Comparison of ENCODE assay signal across 8 cellular contexts in the genomic region with DNA sequence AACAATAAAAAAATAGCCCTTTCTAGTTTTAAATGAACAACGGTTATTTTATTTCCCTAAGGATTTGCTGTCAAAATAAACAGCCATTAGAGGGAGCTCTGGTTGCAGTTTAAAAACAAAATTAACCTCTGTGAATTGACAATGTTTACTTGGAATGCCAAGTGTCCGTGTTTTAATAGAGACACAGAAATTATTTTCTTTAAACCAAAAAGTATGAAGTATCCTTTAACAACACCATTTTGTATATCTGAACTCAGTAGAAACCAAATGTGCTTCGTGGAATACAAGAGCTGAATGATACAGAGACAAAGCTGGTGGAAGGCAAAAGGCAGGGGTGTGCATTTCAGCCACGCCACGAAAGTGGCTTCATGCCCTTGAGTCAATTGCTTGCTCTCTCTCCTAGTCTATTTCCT.
A peak's percentile ranks its signal among the peaks of the same experiment; 100 is the strongest.
DNase-seq lines count a peak whose midpoint lies in the region; ATAC-seq, FAIRE-seq and TF ChIP-seq lines count a peak whose summit lies in the region.

No MANE protein-coding gene starts in this region.

- H3K27me3 ChIP-seq in heart right ventricle (peaks cover 0 to 6% (median 0%) of the 10 kb centered on the region in 7 donors), uterus (no peaks in the 10 kb centered on the region)

- intact Hi-C loops in heart right ventricle (cut with DNase I) (loop anchor here in 8 of 10 donors (2.0 to 10.0 kb wide), 5 partner anchors 633 to 643 kb away; no protein-coding TSS in a partner anchor), left cardiac atrium (cut with DNase I) (loop anchor here in 1 of 2 donors (5.0 kb wide), 1 partner anchor 635 kb away; no protein-coding TSS in a partner anchor), uterus (cut with DNase I; ENCODE audit: low total_unique reads) (no loop called here), lower leg skin (cut with DNase I; ENCODE audit: low total_unique reads) (no loop called here)

- ATAC-seq in heart right ventricle (no peak), left cardiac atrium (no peak), GM21367 (IDR thresholded peaks at IDR 0.05; ENCODE audit: unreplicated experiment) (no peak)

- 21 to 23% methylated on average over 5 of the region's 5 CpGs for WGBS in heart right ventricle, 2 donors
- WGBS in lower leg skin, 2 donors: 22 to 27% methylated on average over 5 of the region's 5 CpGs

- TF ChIP-seq CTCF in heart right ventricle (IDR thresholded peaks at IDR 0.05) (peak in 8 of 9 donors; percentile 13 to 71 (median 54)), uterus (IDR thresholded peaks at IDR 0.05) (peak; percentile 13 to 47 (median 24)), lower leg skin (IDR thresholded peaks at IDR 0.05) (no peak)

- H3K4me3 ChIP-seq in heart right ventricle: peak overlapping the region in 3 of 10 donors; percentile 6 to 29 (median 28)
- H3K4me3 ChIP-seq in uterus: no peak overlapping the region
- H3K4me3 ChIP-seq in lower leg skin (ENCODE audit: low read depth, poor library complexity, severe bottlenecking): no peak overlapping the region

- H3K9me3 ChIP-seq in heart right ventricle (no peaks in the 10 kb centered on the region), uterus (no peaks in the 10 kb centered on the region)

- no peak for DNase-seq in heart right ventricle
- no peak for DNase-seq in left cardiac atrium
- DNase-seq in RPMI7951 (ENCODE audit: low read depth): peak; percentile 43
- DNase-seq in frontal cortex (ENCODE audit: low spot score in 2 of 2): no peak
- no peak for DNase-seq in uterus
- no peak for DNase-seq in lower leg skin (ENCODE audit: low spot score in 2 of 2)
- no peak for DNase-seq in activated naive CD4-positive, alpha-beta T cell treated with Interleukin-2 at 50 U/mL for 16 hours

- no peak for TF ChIP-seq POLR2A in uterus (IDR thresholded peaks at IDR 0.05)
- no peak for TF ChIP-seq POLR2A in lower leg skin (IDR thresholded peaks at IDR 0.05)

- peaks cover 0 to 4% (median 0%) of the 10 kb centered on the region in 9 donors for H3K4me1 ChIP-seq in heart right ventricle
- no peaks in the 10 kb centered on the region for H3K4me1 ChIP-seq in uterus

- H3K27ac ChIP-seq in heart right ventricle (no peak overlapping the region), uterus (no peak overlapping the region)

- H3K36me3 ChIP-seq in heart right ventricle (no peaks in the 10 kb centered on the region), uterus (no peaks in the 10 kb centered on the region)

- peak; percentile 85 for FAIRE-seq in frontal cortex (lab: Jason Lieb, UNC)

Comparison
In these comparisons a context has a peak if more than half of its experiments do, and no peak if none do; other contexts are left out.
1. CTCF ChIP-seq: peak in heart right ventricle (8 of 9) and uterus (4 of 4); none in lower leg skin (0 of 3).
2. intact Hi-C loops: an anchor here in heart right ventricle (2.0 to 10.0 kb wide); none called in uterus and lower leg skin.